Comparison of ENCODE assay signal across 8 cellular contexts in genomic region chr3:136343873-136344281, GRCh38.
A peak's percentile ranks its signal among the peaks of the same experiment; 100 is the strongest.
DNase-seq lines count a peak whose midpoint lies in the region; ATAC-seq and TF ChIP-seq lines count a peak whose summit lies in the region.

No MANE protein-coding gene starts in this region.

- peaks cover 18% of the 10 kb centered on the region for H3K4me1 Mint-ChIP-seq in chondrocyte (ENCODE audit: low read depth)
- peaks cover 8% of the 10 kb centered on the region; the same call in 2 of the 3 replicates for H3K4me1 Mint-ChIP-seq in GM23338

- H3K4me2 ChIP-seq in GM23338, result no peak overlapping the region

- no peak overlapping the region for H2AFZ ChIP-seq in GM23338

- peaks cover 4% of the 10 kb centered on the region; the same call in 1 of the 2 replicates for H3K4me1 ChIP-seq in GM23338 (ENCODE audit: insufficient read depth)

- peak; percentile 13 for DNase-seq in CD1c-positive myeloid dendritic cell (ENCODE audit: extremely low spot score)
- DNase-seq in NCI-H1105 (lab: John Stamatoyannopoulos, UW), result peak; percentile 43
- DNase-seq in chondrocyte (ENCODE audit: low spot score), result no peak
- peak; percentile 92 for DNase-seq in mesenteric fat pad (ENCODE audit: low spot score)
- DNase-seq in activated gamma-delta T cell (lab: John Stamatoyannopoulos, UW), result no peak
- no peak for DNase-seq in GM23338 (ENCODE audit: low spot score)
- no peak for DNase-seq in stimulated activated naive CD4-positive, alpha-beta T cell (lab: John Stamatoyannopoulos, UW)
- no peak for DNase-seq in KBM-7

- no peak overlapping the region for H3K4me3 ChIP-seq in GM23338

- H3K36me3 ChIP-seq in GM23338 (ENCODE audit: insufficient read depth), result no peaks in the 10 kb centered on the region

- H3K27me3 Mint-ChIP-seq in chondrocyte (ENCODE audit: low read depth), result no peaks in the 10 kb centered on the region
- peaks cover 4% of the 10 kb centered on the region for H3K27me3 Mint-ChIP-seq in GM23338 (ENCODE audit: insufficient read depth, low read depth, poor library complexity)

- no peaks in the 10 kb centered on the region for H3K9me2 ChIP-seq in GM23338 (ENCODE audit: insufficient read depth)

- peak overlapping the region; percentile 82 for H3K27ac Mint-ChIP-seq in chondrocyte (ENCODE audit: unreplicated experiment)
- H3K27ac Mint-ChIP-seq in GM23338, result no peak overlapping the region

- H3K4me3 Mint-ChIP-seq in chondrocyte (ENCODE audit: unreplicated experiment), result no peak overlapping the region
- H3K4me3 Mint-ChIP-seq in GM23338, result no peak overlapping the region

- no peaks in the 10 kb centered on the region for H3K79me2 ChIP-seq in GM23338 (replicated peaks; ENCODE audit: insufficient read depth)

- TF ChIP-seq CTCF in chondrocyte (IDR thresholded peaks at IDR 0.05) (no peak), GM23338 (conservative IDR thresholded peaks at IDR 0.05; ENCODE audit: low read depth in 2 of 2) (no peak)

- H3K9me3 Mint-ChIP-seq in chondrocyte (ENCODE audit: low read depth) (no peaks in the 10 kb centered on the region), GM23338 (no peaks in the 10 kb centered on the region; the same call in 2 of the 3 replicates)

- no peaks in the 10 kb centered on the region for H3K27me3 ChIP-seq in GM23338 (ENCODE audit: insufficient read depth)

- H3K36me3 Mint-ChIP-seq in chondrocyte (ENCODE audit: low read depth), result peaks cover 15% of the 10 kb centered on the region
- H3K36me3 Mint-ChIP-seq in GM23338 (ENCODE audit: low read depth), result peaks cover 20% of the 10 kb centered on the region; the same call in 2 of the 3 replicates

- H3K27ac ChIP-seq in GM23338 (ENCODE audit: low read depth), result no peak overlapping the region

- no peak for ATAC-seq in GM23338

- no peaks in the 10 kb centered on the region for H4K20me1 ChIP-seq in GM23338 (replicated peaks; ENCODE audit: insufficient read depth)

- H3F3A ChIP-seq in GM23338 (replicated peaks; ENCODE audit: low read depth), result no peaks in the 10 kb centered on the region

- in situ Hi-C loops in KBM-7 (cut with MboI; ENCODE audit: low pct_unique_long_range_greater_than_20kb, low sequenced_read_pairs), result no loop called here

TF ChIP-seq in GM23338, 12 proteins besides CTCF, POLR2A, EP300 and RAD21:
- TF ChIP-seq EZH2 (IDR thresholded peaks at IDR 0.05; ENCODE audit: low read depth, unreplicated experiment) (no peak), POLR2AphosphoS5 (IDR thresholded peaks at IDR 0.05; ENCODE audit: low read depth) (no peak), ZNF331 (CRISPR knock-in tag; IDR thresholded peaks at IDR 0.05; ENCODE audit: low read depth) (no peak), ETS1 (IDR thresholded peaks at IDR 0.05) (no peak), REST (IDR thresholded peaks at IDR 0.05; ENCODE audit: unreplicated experiment) (no peak), ZNF114 (CRISPR knock-in tag; IDR thresholded peaks at IDR 0.05) (no peak), CREB1 (CRISPR knock-in tag; IDR thresholded peaks at IDR 0.05; ENCODE audit: low read depth) (no peak), EZH2phosphoT487 (IDR thresholded peaks at IDR 0.05; ENCODE audit: unreplicated experiment) (no peak), NANOG (IDR thresholded peaks at IDR 0.05; ENCODE audit: borderline replicate concordance) (no peak), STAT1 (IDR thresholded peaks at IDR 0.05; ENCODE audit: unreplicated experiment) (no peak), ZNF462 (CRISPR knock-in tag; IDR thresholded peaks at IDR 0.05) (no peak), JUNB (IDR thresholded peaks at IDR 0.05; ENCODE audit: unreplicated experiment) (no peak)
TF ChIP-seq in GM23338: peak in this region for 0.

Comparison
In these comparisons a context has a peak if more than half of its experiments do, and no peak if none do; other contexts are left out.
1. DNase-seq: peak in CD1c-positive myeloid dendritic cell (single experiment), NCI-H1105 (single experiment) and mesenteric fat pad (single experiment); none in chondrocyte (single experiment), activated gamma-delta T cell (single experiment), GM23338 (single experiment), stimulated activated naive CD4-positive, alpha-beta T cell (0 of 6) and KBM-7 (single experiment).